4 cellular contexts compared by ENCODE assay signal in the genomic region with DNA sequence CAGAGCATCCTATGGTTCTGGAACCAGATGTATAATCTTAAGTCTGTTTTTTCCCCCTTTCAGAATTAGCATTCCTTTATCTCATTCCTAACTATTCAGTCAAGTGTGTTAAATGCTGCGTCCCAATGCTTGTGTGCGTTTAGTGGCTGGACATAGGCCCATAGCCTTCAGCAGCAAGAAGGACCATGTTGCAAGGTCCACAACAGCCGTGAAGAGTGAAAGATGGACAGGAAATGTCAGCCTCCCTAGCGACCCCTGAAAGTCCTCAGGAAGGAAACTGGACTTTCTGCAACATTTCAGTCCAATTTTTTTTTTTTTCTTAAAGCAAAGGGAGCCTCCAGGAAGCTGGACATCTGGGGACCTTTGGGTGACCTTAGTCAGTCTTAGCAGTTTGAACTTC.
"Had no signal": no experiment of that assay in that cellular context is flagged by ENCODE, and none has a peak within 500 bp of the region (broad histone marks: within the 10 kb centered on the region; RNA-seq: fewer than 3 reads in every experiment).

No MANE protein-coding gene starts in this region.

- H3K9me3 Mint-ChIP-seq: GM23338 had no signal

- DNase-seq: H9, HCEC 1CT, IMR-90 had no signal

- H3K4me3 ChIP-seq: GM23338 had no signal

- H3K4me1 Mint-ChIP-seq: GM23338 had no signal

- ATAC-seq: GM23338 had no signal

- H3K27ac Mint-ChIP-seq: GM23338, H9 had no signal

- H3K4me3 Mint-ChIP-seq: GM23338, H9 had no signal
